9 cellular contexts compared by ENCODE assay signal in the genomic region with DNA sequence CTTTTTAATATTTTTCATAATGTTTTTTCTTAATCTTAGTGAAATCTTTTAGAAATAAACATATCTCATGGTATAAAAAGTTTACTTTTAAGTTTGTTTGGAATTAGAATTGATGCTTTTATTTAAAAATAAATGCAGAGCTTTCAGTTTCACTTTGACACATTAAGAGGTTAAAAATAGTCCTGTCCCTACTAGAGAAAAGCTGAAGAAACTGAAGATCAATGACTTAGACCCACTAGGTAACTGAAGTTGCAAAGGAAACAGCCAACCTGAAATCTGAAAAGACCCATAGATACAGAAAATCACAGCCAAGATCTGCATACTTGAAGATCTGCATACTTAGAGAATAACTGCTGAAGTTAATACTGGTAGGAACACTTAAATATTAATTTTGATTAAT.
A peak's percentile ranks its signal among the peaks of the same experiment; 100 is the strongest.
DNase-seq lines count a peak whose midpoint lies in the region; ATAC-seq and TF ChIP-seq lines count a peak whose summit lies in the region.
"Had no signal": no experiment of that assay in that cellular context is flagged by ENCODE, and none has a peak within 500 bp of the region (broad histone marks: within the 10 kb centered on the region; RNA-seq: fewer than 3 reads in every experiment).

No MANE protein-coding gene starts in this region.

- ATAC-seq in GM18508 (IDR thresholded peaks at IDR 0.05; ENCODE audit: insufficient read depth, unreplicated experiment) (peak; percentile 91), GM21529 (IDR thresholded peaks at IDR 0.05; ENCODE audit: unreplicated experiment) (peak; percentile 88), HG03378 (IDR thresholded peaks at IDR 0.05; ENCODE audit: unreplicated experiment) (peak; percentile 97)

- H3K36me3 ChIP-seq in MG63 (no peaks in the 10 kb centered on the region), tibial nerve (no peaks in the 10 kb centered on the region)

- TF ChIP-seq CTCF in tibial nerve (IDR thresholded peaks at IDR 0.05), result no peak

- H3K27me3 ChIP-seq in MG63 (no peaks in the 10 kb centered on the region), tibial nerve (no peaks in the 10 kb centered on the region)

- no peak for DNase-seq in epithelial cell of prostate (ENCODE audit: low read depth, low spot score)
- DNase-seq in NK-92 (lab: John Stamatoyannopoulos, UW; ENCODE audit: unreplicated experiment), result no peak
- no peak for DNase-seq in SW480 (ENCODE audit: low spot score)
- DNase-seq in MG63, result no peak
- no peak for DNase-seq in tibial nerve (ENCODE audit: low spot score in 2 of 2)
- DNase-seq: head of caudate nucleus had no signal

- no peak for TF ChIP-seq POLR2A in tibial nerve (IDR thresholded peaks at IDR 0.05)

- peaks cover 2% of the 10 kb centered on the region; the same call in 1 of the 2 replicates for H3K9me3 ChIP-seq in MG63
- H3K9me3 ChIP-seq in tibial nerve, result no peaks in the 10 kb centered on the region

- peaks cover 0 to 12% (median 7%) of the 10 kb centered on the region in 4 donors for H3K4me1 ChIP-seq in tibial nerve

- no peak for TF ChIP-seq EP300 in tibial nerve (IDR thresholded peaks at IDR 0.05)

- H3K27ac ChIP-seq in epithelial cell of prostate (peak overlapping the region; percentile 84), tibial nerve (no peak overlapping the region)

- H3K4me3 ChIP-seq in MG63, result no peak overlapping the region
- no peak overlapping the region for H3K4me3 ChIP-seq in tibial nerve
